In genomic region chr3:153192327-153192726, GRCh38 we compare ENCODE assay signal across 22 cellular contexts.
"Had no signal": no experiment of that assay in that cellular context is flagged by ENCODE, and none has a peak within 500 bp of the region (broad histone marks: within the 10 kb centered on the region; RNA-seq: fewer than 3 reads in every experiment).

No MANE protein-coding gene starts in this region.

- H3K9me3 Mint-ChIP-seq: dendritic cell treated with granulocyte-macrophage colony-stimulating factor and Interleukin-4, amounts not matched to agents 40 ng/mL and 50 ng/mL, for 4 days; effector memory CD8-positive, alpha-beta T cell; nephron; stimulated activated effector memory CD8-positive, alpha-beta T cell treated with anti-CD3 and anti-CD28 coated beads, Interleukin-12 subunit alpha, Interleukin-12 subunit beta, amount 100 ng/mL, for 72 hours; stimulated activated naive CD8-positive, alpha-beta T cell treated with anti-CD3 and anti-CD28 coated beads, Interleukin-15, Interleukin-2, amounts not matched to agents 100 ng/mL and 50 ng/mL, for 24 hours had no signal

- H3K36me3 Mint-ChIP-seq: stimulated activated effector memory CD8-positive, alpha-beta T cell treated with anti-CD3 and anti-CD28 coated beads, Interleukin-12 subunit alpha, Interleukin-12 subunit beta, amount 100 ng/mL, for 72 hours had no signal

- H3K27me3 Mint-ChIP-seq: dendritic cell treated with granulocyte-macrophage colony-stimulating factor and Interleukin-4, amounts not matched to agents 40 ng/mL and 50 ng/mL, for 4 days; effector memory CD8-positive, alpha-beta T cell; progenitor cell of endocrine pancreas; stimulated activated naive CD8-positive, alpha-beta T cell treated with anti-CD3 and anti-CD28 coated beads, Interleukin-15, Interleukin-2, amounts not matched to agents 100 ng/mL and 50 ng/mL, for 24 hours had no signal

- H3K27me3 ChIP-seq: heart left ventricle, pancreas, testis, tibial nerve, upper lobe of right lung, vagina had no signal

- H3K4me1 ChIP-seq: heart left ventricle, pancreas, testis, tibial nerve, upper lobe of right lung, vagina had no signal

- H3K4me1 Mint-ChIP-seq: nephron; stimulated activated effector memory CD8-positive, alpha-beta T cell treated with anti-CD3 and anti-CD28 coated beads, Interleukin-12 subunit alpha, Interleukin-12 subunit beta, amount 100 ng/mL, for 72 hours had no signal

- H3K36me3 ChIP-seq: heart left ventricle, pancreas, tibial nerve, upper lobe of right lung, vagina had no signal

- ATAC-seq: effector memory CD8-positive, alpha-beta T cell; heart left ventricle; left colon; left ventricle myocardium superior; pancreas; right cardiac atrium; stimulated activated effector memory CD8-positive, alpha-beta T cell treated with anti-CD3 and anti-CD28 coated beads, Interleukin-12 subunit alpha, Interleukin-12 subunit beta, amount 100 ng/mL, for 72 hours; upper lobe of right lung had no signal

- H3K27ac ChIP-seq: heart left ventricle, pancreas, testis, tibial nerve, upper lobe of right lung, vagina had no signal

- H3K4me3 Mint-ChIP-seq: dendritic cell treated with granulocyte-macrophage colony-stimulating factor and Interleukin-4, amounts not matched to agents 40 ng/mL and 50 ng/mL, for 4 days; effector memory CD8-positive, alpha-beta T cell; nephron; stimulated activated effector memory CD8-positive, alpha-beta T cell treated with anti-CD3 and anti-CD28 coated beads, Interleukin-12 subunit alpha, Interleukin-12 subunit beta, amount 100 ng/mL, for 72 hours; stimulated activated naive CD8-positive, alpha-beta T cell treated with anti-CD3 and anti-CD28 coated beads, Interleukin-15, Interleukin-2, amounts not matched to agents 100 ng/mL and 50 ng/mL, for 24 hours had no signal

- H3K4me3 ChIP-seq: heart left ventricle, lung, pancreas, testis, tibial nerve, upper lobe of right lung, vagina had no signal

- DNase-seq: effector memory CD8-positive, alpha-beta T cell; heart left ventricle; hippocampal formation; left colon; left ventricle myocardium superior; mesenchymal stem cell; midbrain; occipital lobe; pancreas; right cardiac atrium; stimulated activated CD4-positive, alpha-beta T cell treated with anti-CD3 and anti-CD28 coated beads, Interleukin-4, amount 100 ng/mL, for 1 hour; stimulated activated CD8-positive, alpha-beta memory T cell treated with anti-CD3 and anti-CD28 coated beads, Interleukin-4, amount 100 ng/mL, for 48 hours; testis; upper lobe of right lung had no signal

- H3K27ac Mint-ChIP-seq: dendritic cell treated with granulocyte-macrophage colony-stimulating factor and Interleukin-4, amounts not matched to agents 40 ng/mL and 50 ng/mL, for 4 days; effector memory CD8-positive, alpha-beta T cell; nephron; progenitor cell of endocrine pancreas; stimulated activated effector memory CD8-positive, alpha-beta T cell treated with anti-CD3 and anti-CD28 coated beads, Interleukin-12 subunit alpha, Interleukin-12 subunit beta, amount 100 ng/mL, for 72 hours; stimulated activated naive CD8-positive, alpha-beta T cell treated with anti-CD3 and anti-CD28 coated beads, Interleukin-15, Interleukin-2, amounts not matched to agents 100 ng/mL and 50 ng/mL, for 24 hours had no signal

- H3K9me3 ChIP-seq: heart left ventricle, pancreas, testis, tibial nerve, upper lobe of right lung, vagina had no signal
